ENCODE assay signal across 1 cellular context in genomic region chr12:57001448-57001906, GRCh38.
A peak's percentile ranks its signal among the peaks of the same experiment; 100 is the strongest.
TF ChIP-seq lines count a peak whose summit lies in the region.

No MANE protein-coding gene starts in this region.

TF ChIP-seq in K562, 482 proteins besides CTCF, POLR2A, EP300 and RAD21 (continued from another document and continues in another):
- TF ChIP-seq AFF4 (CRISPR knock-in tag; IDR thresholded peaks at IDR 0.05) = no peak
- TF ChIP-seq MCM5 (IDR thresholded peaks at IDR 0.05; ENCODE audit: low read depth) = no peak
- 0 out of 2 replicates have a peak, but pooled peaks have one; percentile 4 for TF ChIP-seq NFIC (IDR thresholded peaks at IDR 0.05)
- no peak for TF ChIP-seq ZNF24 (IDR thresholded peaks at IDR 0.05)
- TF ChIP-seq ZNF280B (CRISPR knock-in tag; IDR thresholded peaks at IDR 0.05) = no peak
- no peak for TF ChIP-seq E2F1 (CRISPR knock-in tag; IDR thresholded peaks at IDR 0.05)
- no peak for TF ChIP-seq NCOA4 (IDR thresholded peaks at IDR 0.05; ENCODE audit: partially characterized antibody)
- no peak for TF ChIP-seq ZBED1 (IDR thresholded peaks at IDR 0.05)
- TF ChIP-seq PTTG1 (tag; IDR thresholded peaks at IDR 0.05; ENCODE audit: low read depth) = no peak
- TF ChIP-seq MIER1 (IDR thresholded peaks at IDR 0.05; ENCODE audit: low read depth) = no peak
- no peak for TF ChIP-seq HINFP (tag; conservative IDR thresholded peaks at IDR 0.05; ENCODE audit: low read depth)
- TF ChIP-seq ZNF583 (CRISPR knock-in tag; IDR thresholded peaks at IDR 0.05) = no peak
- TF ChIP-seq TSHZ1 (CRISPR knock-in tag; IDR thresholded peaks at IDR 0.05) = no peak
- TF ChIP-seq FOXJ3 (CRISPR knock-in tag; IDR thresholded peaks at IDR 0.05) = no peak
- TF ChIP-seq KDM4B (IDR thresholded peaks at IDR 0.05; ENCODE audit: borderline replicate concordance in 2 of 2, low read depth in 1 of 2) = no peak
- TF ChIP-seq JUN (IDR thresholded peaks at IDR 0.05; ENCODE audit: borderline replicate concordance, low read depth, low read length) = no peak
- TF ChIP-seq JUN (CRISPR knock-in tag; IDR thresholded peaks at IDR 0.05; ENCODE audit: borderline replicate concordance) = 0 out of 2 replicates have a peak, but pooled peaks have one; percentile 45
- no peak for TF ChIP-seq ELF1 (tag; IDR thresholded peaks at IDR 0.05)
- TF ChIP-seq GTF2A2 (tag; IDR thresholded peaks at IDR 0.05) = no peak
- no peak for TF ChIP-seq ZHX1 (conservative IDR thresholded peaks at IDR 0.05; ENCODE audit: low read length)
- no peak for TF ChIP-seq ESRRB (CRISPR knock-in tag; IDR thresholded peaks at IDR 0.05; ENCODE audit: borderline replicate concordance)
- TF ChIP-seq ZNF407 (IDR thresholded peaks at IDR 0.05; ENCODE audit: low read depth) = no peak
- no peak for TF ChIP-seq CEBPB (tag; IDR thresholded peaks at IDR 0.05)
- no peak for TF ChIP-seq TOE1 (IDR thresholded peaks at IDR 0.05; ENCODE audit: borderline replicate concordance)
- no peak for TF ChIP-seq TOE1 (CRISPR knock-in tag; IDR thresholded peaks at IDR 0.05; ENCODE audit: borderline replicate concordance, low read depth)
- no peak; the same call in 1 of the 2 replicates for TF ChIP-seq GABPA (tag; conservative IDR thresholded peaks at IDR 0.05; ENCODE audit: low read depth)
- no peak for TF ChIP-seq ID3 (CRISPR knock-in tag; IDR thresholded peaks at IDR 0.05)
- no peak for TF ChIP-seq ID3 (tag; IDR thresholded peaks at IDR 0.05)
- TF ChIP-seq ZBTB26 (CRISPR knock-in tag; IDR thresholded peaks at IDR 0.05) = no peak
- TF ChIP-seq ZKSCAN1 (IDR thresholded peaks at IDR 0.05; ENCODE audit: low read depth, low read length) = no peak
- TF ChIP-seq HNRNPLL (IDR thresholded peaks at IDR 0.05; ENCODE audit: low read depth, low read length, poor library complexity, severe bottlenecking) = no peak
- TF ChIP-seq RBM15 (IDR thresholded peaks at IDR 0.05; ENCODE audit: insufficient read depth, low read length) = no peak
- no peak for TF ChIP-seq SP1 (CRISPR knock-in tag; IDR thresholded peaks at IDR 0.05)
